ENCODE assay signal across 7 cellular contexts in the genomic region with DNA sequence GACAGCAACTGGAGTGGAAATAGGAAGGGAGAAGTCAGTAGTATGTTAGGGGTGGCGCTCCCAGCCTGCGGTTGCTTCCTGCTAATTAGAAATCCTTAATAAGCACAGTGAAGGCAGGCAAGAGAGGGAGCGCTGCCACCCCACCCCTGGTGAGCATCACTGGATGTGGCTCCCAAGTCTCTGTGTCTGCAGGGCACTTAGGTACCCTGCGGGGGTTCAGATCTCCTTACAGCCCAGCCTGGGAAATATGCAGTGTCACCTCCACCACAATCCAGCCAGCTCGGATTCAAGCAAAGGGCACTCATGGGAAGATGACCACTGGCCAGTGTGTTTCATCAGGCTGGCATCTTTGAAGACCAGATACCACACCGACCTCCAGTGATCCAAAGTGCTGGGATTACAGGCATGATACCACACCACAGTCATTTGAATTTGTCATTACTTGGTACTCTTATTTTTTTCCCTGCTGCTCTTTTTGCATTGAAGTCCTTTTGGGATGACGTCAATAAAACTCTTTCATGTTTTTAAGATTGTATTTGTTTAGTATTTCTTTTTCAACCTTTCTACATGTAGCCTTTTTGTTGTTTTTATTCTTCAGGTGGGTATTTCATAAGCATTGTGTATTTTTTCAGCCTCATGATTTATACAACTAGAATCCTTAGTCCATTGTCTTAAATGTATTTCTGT.
"Had no signal": no experiment of that assay in that cellular context is flagged by ENCODE, and none has a peak within 500 bp of the region (broad histone marks: within the 10 kb centered on the region; RNA-seq: fewer than 3 reads in every experiment).

No MANE protein-coding gene starts in this region.

- H3K4me3 ChIP-seq: GM23338 had no signal

- H2AFZ ChIP-seq: GM23338 had no signal

- DNase-seq: H9, HCEC 1CT, KBM-7 had no signal

- ATAC-seq: GM23338 had no signal

- H3K4me2 ChIP-seq: GM23338 had no signal

- FAIRE-seq: H1, H54 had no signal

- H3K27ac ChIP-seq: HL-60 had no signal
